In genomic region chr16:58829096-58829495, GRCh38 we compare ENCODE assay signal across 17 cellular contexts.
"Had no signal": no experiment of that assay in that cellular context is flagged by ENCODE, and none has a peak within 500 bp of the region (broad histone marks: within the 10 kb centered on the region; RNA-seq: fewer than 3 reads in every experiment).

No MANE protein-coding gene starts in this region.

- H3K9me3 ChIP-seq: esophagus muscularis mucosa, ovary, tibial nerve had no signal

- H3K4me3 Mint-ChIP-seq: activated CD4-positive, alpha-beta memory T cell treated with anti-CD3 and anti-CD28 coated beads for 36 hours; activated naive CD8-positive, alpha-beta T cell; memory B cell; neural crest cell; stimulated activated naive B cell treated with anti-CD40 and anti-IgM and Interleukin-4, amounts not matched to agents 10 μg/mL and 1 μg/mL and 100 μg/mL, for 72 hours had no signal

- H3K27ac ChIP-seq: esophagus muscularis mucosa, heart left ventricle, left ventricle myocardium inferior, ovary, tibial nerve had no signal

- H3K4me3 ChIP-seq: esophagus muscularis mucosa, heart left ventricle, left ventricle myocardium inferior, ovary, tibial nerve had no signal

- H3K36me3 Mint-ChIP-seq: activated CD4-positive, alpha-beta memory T cell treated with anti-CD3 and anti-CD28 coated beads for 36 hours; activated naive CD8-positive, alpha-beta T cell; memory B cell; stimulated activated naive B cell treated with anti-CD40 and anti-IgM and Interleukin-4, amounts not matched to agents 10 μg/mL and 1 μg/mL and 100 μg/mL, for 72 hours had no signal

- H3K4me1 ChIP-seq: esophagus muscularis mucosa, heart left ventricle, left ventricle myocardium inferior, tibial nerve had no signal

- H3K27ac Mint-ChIP-seq: activated CD4-positive, alpha-beta memory T cell treated with anti-CD3 and anti-CD28 coated beads for 36 hours; activated naive CD8-positive, alpha-beta T cell; memory B cell; stimulated activated naive B cell treated with anti-CD40 and anti-IgM and Interleukin-4, amounts not matched to agents 10 μg/mL and 1 μg/mL and 100 μg/mL, for 72 hours had no signal

- H3K4me1 Mint-ChIP-seq: memory B cell; stimulated activated naive B cell treated with anti-CD40 and anti-IgM and Interleukin-4, amounts not matched to agents 10 μg/mL and 1 μg/mL and 100 μg/mL, for 72 hours had no signal

- H3K27me3 ChIP-seq: esophagus muscularis mucosa, heart left ventricle, ovary, tibial nerve had no signal

- H3K36me3 ChIP-seq: esophagus muscularis mucosa, heart left ventricle, left ventricle myocardium inferior, ovary, tibial nerve had no signal

- H3K9me3 Mint-ChIP-seq: activated CD4-positive, alpha-beta memory T cell treated with anti-CD3 and anti-CD28 coated beads for 36 hours had no signal

- DNase-seq: activated CD4-positive, alpha-beta memory T cell treated with anti-CD3 and anti-CD28 coated beads for 36 hours; activated gamma-delta T cell; activated T-cell treated with anti-CD3 and anti-CD28 coated beads, Interleukin-2, amount 50 U/mL, for 48 hours; anterior cingulate cortex; cerebellar nuclear complex; heart left ventricle; islet precursor cell; left ventricle myocardium inferior; ovary; stimulated activated CD4-positive, alpha-beta T cell treated with anti-CD3 and anti-CD28 coated beads, Interleukin-1b, Interleukin-23, amount 100 ng/mL, for 48 hours; stimulated activated naive B cell treated with anti-CD40 and anti-IgM and Interleukin-4, amounts not matched to agents 10 μg/mL and 1 μg/mL and 100 μg/mL, for 72 hours; T-helper 9 cell had no signal
